8 cellular contexts compared by ENCODE assay signal in genomic region chr7:95435422-95435780, GRCh38. TPM values are rescaled to one million over a fixed set of nuclear protein-coding genes. Genes with fewer than 3 reads are reported as not detected.
DNase-seq lines count a peak whose midpoint lies in the region; ATAC-seq, FAIRE-seq and TF ChIP-seq lines count a peak whose summit lies in the region.

No MANE protein-coding gene starts in this region.

- POLR2A ChIA-PET in H1 (lab: Charles Lee; ENCODE audit: partially characterized antibody): interaction anchor here (0.7 to 2.2 kb wide), 12 partner anchors 9 to 256 kb away, joined by 3 to 11 read pairs (median 4); partner anchors contain the start of gene ASB4

- no peak overlapping the region for H3K14ac ChIP-seq in H1 (ENCODE audit: insufficient read length)

- H4K20me1 ChIP-seq in MM.1S (ENCODE audit: insufficient read depth, low read length): no peaks in the 10 kb centered on the region
- no peaks in the 10 kb centered on the region for H4K20me1 ChIP-seq in H1 (replicated peaks in 1 of 2; ENCODE audit: control insufficient read depth in 1 of 2, insufficient read depth in 2 of 2, low read length in 2 of 2)

- no peaks in the 10 kb centered on the region; the same call in 1 of the 2 replicates for H3K23me2 ChIP-seq in H1 (ENCODE audit: low read depth, low read length)

- H3K27ac Mint-ChIP-seq in nephron: peak overlapping the region; percentile 98 to 100 (median 99)

- peak overlapping the region; percentile 88; the same call in 1 of the 2 replicates for H2BK12ac ChIP-seq in H1 (ENCODE audit: low read depth, low read length)

- H3K4me2 ChIP-seq in MM.1S (ENCODE audit: low read depth, low read length) (peak overlapping the region; percentile 72), H1 (ENCODE audit: insufficient read depth in 1 of 2, low read depth in 2 of 2, low read length in 2 of 2) (peak overlapping the region; percentile 61 to 92)

- peak overlapping the region; percentile 72 for H4K91ac ChIP-seq in H1 (replicated peaks; ENCODE audit: insufficient read length, low read length)

- peaks cover 7% of the 10 kb centered on the region; the same call in 1 of the 2 replicates for H3F3A ChIP-seq in MM.1S (ENCODE audit: insufficient read depth, low read length)

- H3K36me3 ChIP-seq in MM.1S (replicated peaks; ENCODE audit: insufficient read depth, low read length) (no peaks in the 10 kb centered on the region), H1 (ENCODE audit: control insufficient read depth in 2 of 4, insufficient read depth in 4 of 4, low read length in 3 of 4) (no peaks in the 10 kb centered on the region)

- TF ChIP-seq POLR2A in H1 (IDR thresholded peaks at IDR 0.05; ENCODE audit: control extremely low read depth in 1 of 2, low read depth in 2 of 2, low read length in 2 of 2): no peak

- no peak overlapping the region for H3K23ac ChIP-seq in H1 (ENCODE audit: insufficient read length)

- no peak for FAIRE-seq in H1 (lab: Jason Lieb, UNC)

- H3K4me3 Mint-ChIP-seq in nephron: peak overlapping the region; percentile 82 to 95 (median 93)

- H3K9me2 ChIP-seq in MM.1S (replicated peaks; ENCODE audit: insufficient read depth, low read length): no peaks in the 10 kb centered on the region

- peak overlapping the region; percentile 83; the same call in 1 of the 2 replicates for H2BK15ac ChIP-seq in H1 (ENCODE audit: low read length)

- TF ChIP-seq CTCF in AG10803 (conservative IDR thresholded peaks at IDR 0.05; ENCODE audit: low read length) (no peak), MM.1S (IDR thresholded peaks at IDR 0.05; ENCODE audit: low read length) (no peak), H1 (IDR thresholded peaks at IDR 0.05; ENCODE audit: control extremely low read depth in 1 of 3, insufficient read depth in 1 of 3, low read depth in 1 of 3, low read length in 3 of 3) (no peak), nephron (IDR thresholded peaks at IDR 0.05; ENCODE audit: unreplicated experiment in 3 of 3) (no peak)

- H3K27me3 Mint-ChIP-seq in nephron (ENCODE audit: low read depth): no peaks in the 10 kb centered on the region

- CTCF ChIA-PET in H1 (lab: Charles Lee; ENCODE audit: partially characterized antibody): interaction anchor here (0.6 to 1.2 kb wide), 6 partner anchors 10 to 43 kb away, joined by 3 to 4 read pairs (median 3); no protein-coding TSS in a partner anchor

- 0 out of 2 replicates have a peak overlapping the region, but pooled peaks have one; percentile 77 for H2AK5ac ChIP-seq in H1 (ENCODE audit: low read depth, low read length)

- H2AFZ ChIP-seq in MM.1S (ENCODE audit: low read length) (peak overlapping the region; percentile 85; the same call in 1 of the 2 replicates), H1 (ENCODE audit: low read length) (peak overlapping the region; percentile 91)

- no peak for DNase-seq in AG10803 (ENCODE audit: low read depth)
- no peak for DNase-seq in MM.1S
- no peak for DNase-seq in H1 (ENCODE audit: low read depth in 1 of 2, low spot score in 2 of 2)
- no peak for DNase-seq in NCI-H526 (lab: John Stamatoyannopoulos, UW)
- no peak for DNase-seq in pons (ENCODE audit: low spot score)
- no peak for DNase-seq in DMS 273 treated with DMSO at 0.1 percent for 48 hours (lab: John Stamatoyannopoulos, UW)

- H3K18ac ChIP-seq in H1 (ENCODE audit: extremely low read depth, low read length): no peak overlapping the region

- peaks cover 10% of the 10 kb centered on the region for H3K79me2 ChIP-seq in MM.1S (ENCODE audit: low read length)
- H3K79me2 ChIP-seq in H1 (ENCODE audit: control insufficient read depth in 1 of 2, insufficient read depth in 2 of 2, low read length in 2 of 2): peaks cover 0 to 9% of the 10 kb centered on the region in 2 experiments; a peak in 1 of 4 replicates

- TF ChIP-seq RAD21 in H1 (IDR thresholded peaks at IDR 0.05 in 1 of 2, conservative IDR thresholded peaks at IDR 0.05 in 1 of 2; ENCODE audit: low read depth in 2 of 2, low read length in 2 of 2): no peak

- peak overlapping the region; percentile 62 for H4K5ac ChIP-seq in H1 (ENCODE audit: insufficient read length, low read depth, low read length)

- H3K4ac ChIP-seq in H1 (replicated peaks; ENCODE audit: insufficient read length, low read depth, low read length): no peak overlapping the region

- H3K4me3 ChIP-seq in AG10803 (ENCODE audit: low read length): peak overlapping the region; percentile 62
- no peak overlapping the region for H3K4me3 ChIP-seq in MM.1S (ENCODE audit: low read length)
- peak overlapping the region; percentile 45 to 93 (median 71) for H3K4me3 ChIP-seq in H1 (ENCODE audit: extremely low read depth in 1 of 4, insufficient read depth in 2 of 4, low read depth in 3 of 4, low read length in 4 of 4)

- H3K4me1 ChIP-seq in MM.1S (ENCODE audit: low read length) (peaks cover 7% of the 10 kb centered on the region), H1 (replicated peaks in 1 of 4; ENCODE audit: control insufficient read depth in 3 of 4, insufficient read depth in 4 of 4, low read length in 3 of 4) (peaks cover 0 to 4% (median 3%) of the 10 kb centered on the region in 4 experiments; a peak in 5 of 7 replicates)

- TF ChIP-seq EP300 in H1 (IDR thresholded peaks at IDR 0.05; ENCODE audit: borderline replicate concordance in 1 of 2, low read depth in 2 of 2, low read length in 2 of 2): no peak

- H3K36me3 Mint-ChIP-seq in nephron (ENCODE audit: low read depth): peaks cover 23% of the 10 kb centered on the region

- no peak overlapping the region; the same call in 1 of the 2 replicates for H4K8ac ChIP-seq in H1 (ENCODE audit: extremely low read depth, insufficient read depth, low read length)

- H3K9ac ChIP-seq in MM.1S (ENCODE audit: low read length) (no peak overlapping the region), H1 (replicated peaks in 1 of 4; ENCODE audit: extremely low read depth in 1 of 4, low read depth in 3 of 4, low read length in 3 of 4) (peak overlapping the region in 3 of 4 experiments; percentile 80 to 89 (median 88); a peak in 6 of 7 replicates)

- H2BK120ac ChIP-seq in H1 (replicated peaks; ENCODE audit: low read depth, low read length): no peak overlapping the region

- no peaks in the 10 kb centered on the region for H3K27me3 ChIP-seq in MM.1S (replicated peaks; ENCODE audit: insufficient read depth, low read length)
- peaks cover 0 to 1% (median 0%) of the 10 kb centered on the region in 4 experiments; a peak in 1 of 7 replicates for H3K27me3 ChIP-seq in H1 (replicated peaks in 1 of 4; ENCODE audit: control insufficient read depth in 3 of 4, extremely low read depth in 1 of 4, insufficient read depth in 3 of 4, low read length in 3 of 4)

- whole genome bisulfite sequencing in H1 (ENCODE audit: extremely low coverage in 1 of 2, insufficient coverage in 1 of 2, insufficient read length in 1 of 2, insufficient replicate concordance in 2 of 2, low coverage in 1 of 2, low lambda C conversion rate in 2 of 2, missing lambda C conversion rate in 1 of 2), 2 experiments: 78% methylated on average over 9 of the region's 9 CpGs; no CpG with 5 or more reads in 1 of the 2 experiments

- ATAC-seq in HG03097 (IDR thresholded peaks at IDR 0.05; ENCODE audit: low FRiP score, unreplicated experiment): no peak

- H3K9me3 Mint-ChIP-seq in nephron: no peaks in the 10 kb centered on the region

- no peaks in the 10 kb centered on the region for H3K79me1 ChIP-seq in H1 (ENCODE audit: low read depth, low read length)

- no peak overlapping the region for H2BK5ac ChIP-seq in H1 (ENCODE audit: low read depth, low read length)

- H3K9me3 ChIP-seq in MM.1S (replicated peaks; ENCODE audit: insufficient read depth, low read length) (no peaks in the 10 kb centered on the region), H1 (ENCODE audit: insufficient read depth in 2 of 2, low read depth in 1 of 2, low read length in 1 of 2) (no peaks in the 10 kb centered on the region)

- peak overlapping the region; percentile 70; the same call in 1 of the 2 replicates for H3K27ac ChIP-seq in MM.1S (ENCODE audit: low read length)
- H3K27ac ChIP-seq in H1 (ENCODE audit: low read depth, low read length): no peak overlapping the region

- no peak overlapping the region for H3K56ac ChIP-seq in H1 (replicated peaks; ENCODE audit: insufficient read length, low read depth, low read length)

- no peak overlapping the region for H2BK20ac ChIP-seq in H1 (ENCODE audit: low read length)

- H3K4me1 Mint-ChIP-seq in nephron: peaks cover 23% of the 10 kb centered on the region

TF ChIP-seq in H1, 55 proteins besides CTCF, POLR2A, EP300 and RAD21 (continues in another document):
- no peak for TF ChIP-seq ASH2L (IDR thresholded peaks at IDR 0.05; ENCODE audit: low read length)
- no peak for TF ChIP-seq CREB1 (IDR thresholded peaks at IDR 0.05)

RNA-seq across cellular contexts. Expression of gene PON2, which starts 0.6 kb away (rescaled TPM):
- total RNA-seq in H1 (2021; fragmentation: NEBNext Ultra II Directional; extraction: Animal tissue kit (Norgen Biotek cat#: 25700)): 27.5 and 31.0 TPM in 2 replicates
- polyA plus RNA-seq in H1 (2011; rRNA removed): 12.7 and 20.6 TPM in 2 replicates
- polyA plus RNA-seq in H1 (2011; cell fraction: cytosol; rRNA removed): 20.2 TPM
- 16.1 TPM for polyA plus RNA-seq in H1 (2011; cell fraction: nucleus; rRNA removed)
- 20.6 to 32.3 TPM (median 24.0 TPM) in 4 replicates for polyA plus RNA-seq in H1 (2012, experiment 1 of 2)
- 3.5 TPM for polyA plus RNA-seq in H1 (2012, experiment 2 of 2)
- 37.2 TPM for polyA plus RNA-seq in H1 (2013, experiment 1 of 2)
- polyA plus RNA-seq in H1 (2013, experiment 2 of 2): 40.0 TPM
- polyA minus RNA-seq in H1 (2011; rRNA and poly(A)+ RNA removed): 12.2 and 22.0 TPM in 2 replicates
- 11.6 TPM for polyA minus RNA-seq in H1 (2011; cell fraction: cytosol; rRNA and poly(A)+ RNA removed)
- 36.2 TPM for polyA minus RNA-seq in H1 (2011; cell fraction: nucleus; rRNA and poly(A)+ RNA removed)

RNA-seq across cellular contexts. Expression of gene PON3, which starts 39.2 kb away (rescaled TPM):
- not detected in 2 replicates for total RNA-seq in H1 (2021; fragmentation: NEBNext Ultra II Directional; extraction: Animal tissue kit (Norgen Biotek cat#: 25700))
- not detected in 2 replicates for polyA plus RNA-seq in H1 (2011; rRNA removed)
- not detected for polyA plus RNA-seq in H1 (2011; cell fraction: cytosol; rRNA removed)
- polyA plus RNA-seq in H1 (2011; cell fraction: nucleus; rRNA removed): 0.10 TPM
- not detected in 4 replicates for polyA plus RNA-seq in H1 (2012, experiment 1 of 2)
- polyA plus RNA-seq in H1 (2012, experiment 2 of 2): not detected
- polyA plus RNA-seq in H1 (2013, experiment 1 of 2): 0.06 TPM
- 0.17 TPM for polyA plus RNA-seq in H1 (2013, experiment 2 of 2)
- not detected in 2 replicates for polyA minus RNA-seq in H1 (2011; rRNA and poly(A)+ RNA removed)
- polyA minus RNA-seq in H1 (2011; cell fraction: cytosol; rRNA and poly(A)+ RNA removed): not detected
- not detected for polyA minus RNA-seq in H1 (2011; cell fraction: nucleus; rRNA and poly(A)+ RNA removed)

RNA-seq across cellular contexts. Expression of gene ASB4, which starts 50.3 kb away (rescaled TPM):
- not detected in 2 replicates for total RNA-seq in H1 (2021; fragmentation: NEBNext Ultra II Directional; extraction: Animal tissue kit (Norgen Biotek cat#: 25700))
- not detected in 2 replicates for polyA plus RNA-seq in H1 (2011; rRNA removed)
- not detected for polyA plus RNA-seq in H1 (2011; cell fraction: cytosol; rRNA removed)
- not detected for polyA plus RNA-seq in H1 (2011; cell fraction: nucleus; rRNA removed)
- not detected in 4 replicates for polyA plus RNA-seq in H1 (2012, experiment 1 of 2)
- polyA plus RNA-seq in H1 (2012, experiment 2 of 2): not detected
- polyA plus RNA-seq in H1 (2013, experiment 1 of 2): not detected
- not detected for polyA plus RNA-seq in H1 (2013, experiment 2 of 2)
- not detected in 2 replicates for polyA minus RNA-seq in H1 (2011; rRNA and poly(A)+ RNA removed)
- polyA minus RNA-seq in H1 (2011; cell fraction: cytosol; rRNA and poly(A)+ RNA removed): not detected
- polyA minus RNA-seq in H1 (2011; cell fraction: nucleus; rRNA and poly(A)+ RNA removed): not detected
